24 cellular contexts compared by ENCODE assay signal in genomic region chr2:203798296-203799157, GRCh38.
A peak's percentile ranks its signal among the peaks of the same experiment; 100 is the strongest.
DNase-seq lines count a peak whose midpoint lies in the region; ATAC-seq lines count a peak whose summit lies in the region.
"Had no signal": no experiment of that assay in that cellular context is flagged by ENCODE, and none has a peak within 500 bp of the region (broad histone marks: within the 10 kb centered on the region; RNA-seq: fewer than 3 reads in every experiment).

No MANE protein-coding gene starts in this region.

- intact Hi-C loops in right cardiac atrium (cut with DNase I) = no loop called here

- H3K27me3 ChIP-seq in skeletal muscle satellite cell (ENCODE audit: control insufficient read depth, insufficient read depth, low read length) (no peaks in the 10 kb centered on the region), right cardiac atrium (ENCODE audit: control insufficient read depth, insufficient read depth) (no peaks in the 10 kb centered on the region)
- H3K27me3 ChIP-seq: adrenal gland, breast epithelium, heart left ventricle, MG63, upper lobe of left lung had no signal

- ATAC-seq in GM19023 (IDR thresholded peaks at IDR 0.05; ENCODE audit: unreplicated experiment) = peak; percentile 37
- ATAC-seq in HG02623 (IDR thresholded peaks at IDR 0.05; ENCODE audit: unreplicated experiment) = peak; percentile 37
- ATAC-seq in activated T-helper 17 cell treated with anti-CD3 and anti-CD28 coated beads, Interleukin-2, amount 50 U/mL, for 72 hours (replicated peaks) = no peak
- no peak for ATAC-seq in GM21737 (IDR thresholded peaks at IDR 0.05; ENCODE audit: unreplicated experiment)
- no peak for ATAC-seq in right cardiac atrium
- ATAC-seq in HG03520 (IDR thresholded peaks at IDR 0.05; ENCODE audit: unreplicated experiment) = no peak
- ATAC-seq: activated CD8-positive, alpha-beta memory T cell treated with anti-CD3 and anti-CD28 coated beads, Interleukin-2, amount 10 ng/mL, durations not matched to agents 7 days and 5 days; heart left ventricle had no signal

- H3K4me1 Mint-ChIP-seq in activated T-helper 17 cell treated with anti-CD3 and anti-CD28 coated beads, Interleukin-2, amount 50 U/mL, for 72 hours = peaks cover 31% of the 10 kb centered on the region

- H3K27me3 Mint-ChIP-seq in activated T-helper 17 cell treated with anti-CD3 and anti-CD28 coated beads, Interleukin-2, amount 50 U/mL, for 72 hours = no peaks in the 10 kb centered on the region
- H3K27me3 Mint-ChIP-seq: activated CD8-positive, alpha-beta memory T cell treated with anti-CD3 and anti-CD28 coated beads, Interleukin-2, amount 10 ng/mL, durations not matched to agents 7 days and 5 days; stimulated activated naive CD8-positive, alpha-beta T cell treated with anti-CD3 and anti-CD28 coated beads, Interleukin-15, Interleukin-2, amounts not matched to agents 100 ng/mL and 50 ng/mL, for 24 hours had no signal

- H3K9ac ChIP-seq in skeletal muscle satellite cell (ENCODE audit: low read depth, low read length) = peak overlapping the region; percentile 38

- no peak overlapping the region for H3K27ac Mint-ChIP-seq in activated T-helper 17 cell treated with anti-CD3 and anti-CD28 coated beads, Interleukin-2, amount 50 U/mL, for 72 hours
- H3K27ac Mint-ChIP-seq: activated CD8-positive, alpha-beta memory T cell treated with anti-CD3 and anti-CD28 coated beads, Interleukin-2, amount 10 ng/mL, durations not matched to agents 7 days and 5 days; H9; IgD-negative memory B cell; stimulated activated naive CD8-positive, alpha-beta T cell treated with anti-CD3 and anti-CD28 coated beads, Interleukin-15, Interleukin-2, amounts not matched to agents 100 ng/mL and 50 ng/mL, for 24 hours had no signal

- H3K27ac ChIP-seq in right cardiac atrium (ENCODE audit: low read length) = no peak overlapping the region
- H3K27ac ChIP-seq: breast epithelium, coronary artery, heart left ventricle, HL-60, left ventricle myocardium inferior, prostate gland, upper lobe of left lung had no signal

- H3K9me3 Mint-ChIP-seq in activated T-helper 17 cell treated with anti-CD3 and anti-CD28 coated beads, Interleukin-2, amount 50 U/mL, for 72 hours = peaks cover 4% of the 10 kb centered on the region
- H3K9me3 Mint-ChIP-seq: H9 had no signal

- H3K36me3 Mint-ChIP-seq in activated T-helper 17 cell treated with anti-CD3 and anti-CD28 coated beads, Interleukin-2, amount 50 U/mL, for 72 hours (ENCODE audit: low read depth) = no peaks in the 10 kb centered on the region

- WGBS in right cardiac atrium = 78% methylated on average over 9 of the region's 9 CpGs

- H3K4me2 ChIP-seq in skeletal muscle satellite cell (ENCODE audit: low read length) = no peak overlapping the region
- H3K4me2 ChIP-seq: smooth muscle cell had no signal

- H3K9me3 ChIP-seq in skeletal muscle satellite cell (replicated peaks; ENCODE audit: low read length) (no peaks in the 10 kb centered on the region), right cardiac atrium (ENCODE audit: control insufficient read depth, low read length) (no peaks in the 10 kb centered on the region)
- H3K9me3 ChIP-seq: adrenal gland, breast epithelium, MG63, prostate gland, upper lobe of left lung had no signal

- peak overlapping the region; percentile 35 for H3K4me3 Mint-ChIP-seq in activated T-helper 17 cell treated with anti-CD3 and anti-CD28 coated beads, Interleukin-2, amount 50 U/mL, for 72 hours
- H3K4me3 Mint-ChIP-seq: activated CD8-positive, alpha-beta memory T cell treated with anti-CD3 and anti-CD28 coated beads, Interleukin-2, amount 10 ng/mL, durations not matched to agents 7 days and 5 days; H9; stimulated activated naive CD8-positive, alpha-beta T cell treated with anti-CD3 and anti-CD28 coated beads, Interleukin-15, Interleukin-2, amounts not matched to agents 100 ng/mL and 50 ng/mL, for 24 hours had no signal

- DNase-seq in right cardiac atrium = no peak
- DNase-seq: activated CD8-positive, alpha-beta memory T cell treated with anti-CD3 and anti-CD28 coated beads, Interleukin-2, amount 10 ng/mL, durations not matched to agents 7 days and 5 days; adrenal gland; H9; heart left ventricle; left ventricle myocardium inferior; MG63; NCI-H146; NCI-H69; stimulated activated CD4-positive, alpha-beta T cell treated with anti-CD3 and anti-CD28 coated beads, Interleukin-2, amount 100 ng/mL, for 48 hours; upper lobe of left lung had no signal

- no peaks in the 10 kb centered on the region for H3K36me3 ChIP-seq in skeletal muscle satellite cell (ENCODE audit: insufficient read depth, low read length)
- H3K36me3 ChIP-seq: adrenal gland, breast epithelium, heart left ventricle, left ventricle myocardium inferior, MG63, prostate gland, upper lobe of left lung had no signal

- H3K4me1 ChIP-seq in skeletal muscle satellite cell (ENCODE audit: control insufficient read depth, insufficient read depth, low read length) (peaks cover 48% of the 10 kb centered on the region), right cardiac atrium (ENCODE audit: control insufficient read depth, insufficient read depth, low read length) (no peaks in the 10 kb centered on the region)
- H3K4me1 ChIP-seq: adrenal gland, breast epithelium, left ventricle myocardium inferior, prostate gland had no signal

- H3K4me3 ChIP-seq in skeletal muscle satellite cell (ENCODE audit: low read length) = no peak overlapping the region
- no peak overlapping the region for H3K4me3 ChIP-seq in right cardiac atrium (ENCODE audit: low read length)
- H3K4me3 ChIP-seq: adrenal gland, breast epithelium, coronary artery, heart left ventricle, left ventricle myocardium inferior, MG63, prostate gland, smooth muscle cell, upper lobe of left lung had no signal

Comparison
In these comparisons a context has a peak if more than half of its experiments do, and no peak if none do; other contexts are left out.
1. ATAC-seq: peak in GM19023 (single experiment) and HG02623 (single experiment); none in activated T-helper 17 cell treated with anti-CD3 and anti-CD28 coated beads, Interleukin-2, amount 50 U/mL, for 72 hours (single experiment), GM21737 (single experiment), right cardiac atrium (0 of 2) and HG03520 (single experiment).